ENCODE assay signal across 8 cellular contexts in the genomic region with DNA sequence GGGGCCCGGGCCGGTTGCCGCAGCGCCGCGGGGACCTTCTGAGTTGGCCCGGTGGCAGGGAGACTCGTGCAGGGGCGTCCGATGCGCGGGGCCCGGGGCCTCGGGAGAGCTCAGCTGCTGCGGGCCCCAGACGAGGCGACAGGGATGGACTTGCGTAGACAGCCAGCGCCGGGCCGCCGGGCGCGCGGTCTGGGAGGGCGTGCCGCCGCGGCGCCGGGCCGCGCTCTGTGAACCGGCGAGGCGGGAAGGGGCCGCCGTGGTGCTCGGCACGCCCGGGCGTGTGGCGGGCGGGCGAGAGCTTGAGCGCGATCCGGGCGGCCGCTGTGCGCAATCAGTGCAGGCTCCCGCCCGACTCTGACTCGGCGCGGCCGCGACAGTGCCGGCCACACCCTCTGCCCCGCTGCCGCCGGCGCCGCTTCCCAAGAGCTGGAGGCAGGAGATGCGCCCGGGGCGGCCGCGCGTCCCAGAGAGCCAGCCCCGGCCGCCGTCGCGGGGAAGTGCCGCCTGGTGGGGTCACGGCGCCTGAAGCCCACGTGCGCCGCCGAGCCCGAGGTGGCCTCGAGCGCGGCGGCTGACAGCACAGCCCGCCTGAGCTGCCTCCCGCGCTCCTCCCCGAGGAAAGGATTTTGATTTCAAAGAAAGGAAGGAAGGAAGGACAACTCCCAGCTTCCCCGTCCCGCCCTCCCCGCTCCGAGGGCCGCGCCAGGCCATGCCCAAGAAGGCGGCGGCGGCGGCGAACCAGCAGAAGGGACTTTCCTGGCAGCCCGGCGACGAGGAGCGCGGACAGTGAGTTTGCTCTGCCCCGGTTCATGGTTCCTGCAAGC. TPM values are rescaled to one million over a fixed set of nuclear protein-coding genes. Genes with fewer than 3 reads are reported as not detected.
DNase-seq lines count a peak whose midpoint lies in the region; ATAC-seq, FAIRE-seq and TF ChIP-seq lines count a peak whose summit lies in the region.

No MANE protein-coding gene starts in this region.

- POLR2A ChIA-PET in activated CD4-positive, alpha-beta memory T cell treated with anti-CD3 and anti-CD28 coated beads, Interleukin-2, amount 10 ng/mL, durations not matched to agents 7 days and 5 days (lab: Charles Lee), result interaction anchor here (0.7 to 4.9 kb wide), 29 partner anchors 8 to 942 kb away, joined by 3 to 81 read pairs (median 6); partner anchors contain the start of gene ABHD17C
- POLR2A ChIA-PET in H1 (lab: Charles Lee; ENCODE audit: partially characterized antibody), result interaction anchor here (0.8 to 2.9 kb wide), 11 partner anchors 9 to 265 kb away, joined by 3 to 8 read pairs (median 5); no protein-coding TSS in a partner anchor

- H3K9me3 ChIP-seq in Loucy (ENCODE audit: insufficient read depth, low read depth, low read length) (no peaks in the 10 kb centered on the region), H1 (ENCODE audit: insufficient read depth in 2 of 2, low read depth in 1 of 2, low read length in 1 of 2) (no peaks in the 10 kb centered on the region; a peak in 1 of 4 replicates), mesodermal cell (ENCODE audit: control insufficient read depth, low read length) (no peaks in the 10 kb centered on the region)

- WGBS in H1 (ENCODE audit: extremely low coverage in 1 of 2, insufficient coverage in 1 of 2, insufficient read length in 1 of 2, insufficient replicate concordance in 2 of 2, low coverage in 1 of 2, low lambda C conversion rate in 2 of 2, missing lambda C conversion rate in 1 of 2), 2 experiments, result 2% methylated on average over 43 of the region's 108 CpGs; no CpG with 5 or more reads in 1 of the 2 experiments
- WGBS in mesodermal cell (ENCODE audit: insufficient coverage in 2 of 2), 2 experiments, result 0% methylated on average over 84 to 85 of the region's 108 CpGs

- H2BK120ac ChIP-seq in H1 (replicated peaks; ENCODE audit: low read depth, low read length), result no peak overlapping the region

- peak; percentile 56 for ATAC-seq in stimulated activated naive CD8-positive, alpha-beta T cell treated with anti-CD3 and anti-CD28 coated beads, Interleukin-15, amount 100 ng/mL, for 72 hours

- H3K18ac ChIP-seq in H1 (ENCODE audit: extremely low read depth, low read length), result no peak overlapping the region

- no peak for TF ChIP-seq RAD21 in H1 (IDR thresholded peaks at IDR 0.05 in 1 of 2, conservative IDR thresholded peaks at IDR 0.05 in 1 of 2; ENCODE audit: low read depth in 2 of 2, low read length in 2 of 2)

- no peak for TF ChIP-seq CTCF in Loucy (conservative IDR thresholded peaks at IDR 0.05; ENCODE audit: low read length)
- TF ChIP-seq CTCF in H1 (IDR thresholded peaks at IDR 0.05; ENCODE audit: control extremely low read depth in 1 of 3, insufficient read depth in 1 of 3, low read depth in 1 of 3, low read length in 3 of 3), result no peak

- no peaks in the 10 kb centered on the region for H3K9me3 Mint-ChIP-seq in activated CD4-positive, alpha-beta memory T cell treated with anti-CD3 and anti-CD28 coated beads, Interleukin-2, amount 10 ng/mL, durations not matched to agents 7 days and 5 days
- no peaks in the 10 kb centered on the region for H3K9me3 Mint-ChIP-seq in stimulated activated naive CD8-positive, alpha-beta T cell treated with anti-CD3 and anti-CD28 coated beads, Interleukin-15, amount 100 ng/mL, for 72 hours

- H3K79me2 ChIP-seq in Loucy (ENCODE audit: insufficient read depth, low read length) (peaks cover 64% of the 10 kb centered on the region), H1 (ENCODE audit: control insufficient read depth in 1 of 2, insufficient read depth in 2 of 2, low read length in 2 of 2) (no peaks in the 10 kb centered on the region)

- peak overlapping the region; percentile 88 for H4K8ac ChIP-seq in H1 (ENCODE audit: extremely low read depth, insufficient read depth, low read length)

- CTCF ChIA-PET in activated CD4-positive, alpha-beta memory T cell treated with anti-CD3 and anti-CD28 coated beads, Interleukin-2, amount 10 ng/mL, durations not matched to agents 7 days and 5 days (lab: Charles Lee), result interaction anchor here (1.0 to 4.1 kb wide), 7 partner anchors 11 to 295 kb away, joined by 3 to 23 read pairs (median 5); no protein-coding TSS in a partner anchor
- CTCF ChIA-PET in H1 (lab: Charles Lee; ENCODE audit: partially characterized antibody), result interaction anchor here (1.2 to 1.8 kb wide), 5 partner anchors 20 to 265 kb away, joined by 3 to 12 read pairs (median 3); partner anchors contain the start of gene CEMIP

- H2AFZ ChIP-seq in Loucy (ENCODE audit: low read length) (peak overlapping the region; percentile 86; the same call in 1 of the 2 replicates), H1 (ENCODE audit: low read length) (no peak overlapping the region; the same call in 1 of the 2 replicates)

- no peak for FAIRE-seq in H1 (lab: Jason Lieb, UNC)

- peak; percentile 1 for DNase-seq in NCI-H1092 (lab: John Stamatoyannopoulos, UW)
- DNase-seq in NCI-H1092 treated with DMSO at 0.1 percent for 48 hours (lab: John Stamatoyannopoulos, UW), result no peak
- DNase-seq in HCEC 1CT, result peak; percentile 59
- peak; percentile 58 for DNase-seq in activated CD4-positive, alpha-beta memory T cell treated with anti-CD3 and anti-CD28 coated beads, Interleukin-2, amount 10 ng/mL, durations not matched to agents 7 days and 5 days
- DNase-seq in H1 (ENCODE audit: low read depth in 1 of 2, low spot score in 2 of 2), result peak in 1 of 2 experiments; percentile 75
- DNase-seq in stimulated activated naive CD8-positive, alpha-beta T cell treated with anti-CD3 and anti-CD28 coated beads, Interleukin-15, amount 100 ng/mL, for 72 hours, result peak; percentile 47 to 51

- H3K4me1 ChIP-seq in Loucy (ENCODE audit: insufficient read depth, low read length, poor library complexity, severe bottlenecking), result peaks cover 45% of the 10 kb centered on the region
- peaks cover 0 to 8% (median 5%) of the 10 kb centered on the region in 4 experiments; a peak in 4 of 7 replicates for H3K4me1 ChIP-seq in H1 (replicated peaks in 1 of 4; ENCODE audit: control insufficient read depth in 3 of 4, insufficient read depth in 4 of 4, low read length in 3 of 4)
- H3K4me1 ChIP-seq in mesodermal cell (ENCODE audit: control insufficient read depth, insufficient read depth, low read length, poor library complexity, severe bottlenecking), result peaks cover 18% of the 10 kb centered on the region

- H3K9ac ChIP-seq in Loucy (ENCODE audit: low read depth, low read length, poor library complexity, severe bottlenecking) (peak overlapping the region; percentile 95), H1 (replicated peaks in 1 of 4; ENCODE audit: extremely low read depth in 1 of 4, low read depth in 3 of 4, low read length in 3 of 4) (peak overlapping the region; percentile 73 to 97 (median 80))

- no peaks in the 10 kb centered on the region for H3K9me2 ChIP-seq in Loucy (replicated peaks; ENCODE audit: low read depth, low read length)

- peak overlapping the region; percentile 47 for H4K5ac ChIP-seq in H1 (ENCODE audit: insufficient read length, low read depth, low read length)

- H3F3A ChIP-seq in Loucy (ENCODE audit: low read depth), result 0 out of 2 replicates have a peak, but pooled peaks cover 4% of the 10 kb centered on the region

- no peak overlapping the region for H2BK15ac ChIP-seq in H1 (ENCODE audit: low read length)

- no peaks in the 10 kb centered on the region for H3K27me3 Mint-ChIP-seq in activated CD4-positive, alpha-beta memory T cell treated with anti-CD3 and anti-CD28 coated beads, Interleukin-2, amount 10 ng/mL, durations not matched to agents 7 days and 5 days
- H3K27me3 Mint-ChIP-seq in stimulated activated naive CD8-positive, alpha-beta T cell treated with anti-CD3 and anti-CD28 coated beads, Interleukin-15, amount 100 ng/mL, for 72 hours, result no peaks in the 10 kb centered on the region

- no peak overlapping the region for H3K4ac ChIP-seq in H1 (replicated peaks; ENCODE audit: insufficient read length, low read depth, low read length)

- peak overlapping the region; percentile 97 for H3K4me3 ChIP-seq in Loucy (ENCODE audit: low read length, poor library complexity, severe bottlenecking)
- peak overlapping the region; percentile 70 to 90 (median 81) for H3K4me3 ChIP-seq in H1 (ENCODE audit: extremely low read depth in 1 of 4, insufficient read depth in 2 of 4, low read depth in 3 of 4, low read length in 4 of 4)
- peak overlapping the region; percentile 89 for H3K4me3 ChIP-seq in mesodermal cell (ENCODE audit: extremely low read depth, insufficient read depth, low read length, poor library complexity, severe bottlenecking)

- TF ChIP-seq POLR2A in H1 (IDR thresholded peaks at IDR 0.05; ENCODE audit: control extremely low read depth in 1 of 2, low read depth in 2 of 2, low read length in 2 of 2), result no peak

- H3K23ac ChIP-seq in H1 (ENCODE audit: insufficient read length), result no peak overlapping the region

- peak overlapping the region; percentile 99 for H3K27ac Mint-ChIP-seq in activated CD4-positive, alpha-beta memory T cell treated with anti-CD3 and anti-CD28 coated beads, Interleukin-2, amount 10 ng/mL, durations not matched to agents 7 days and 5 days
- peak overlapping the region; percentile 87 to 93 for H3K27ac Mint-ChIP-seq in stimulated activated naive CD8-positive, alpha-beta T cell treated with anti-CD3 and anti-CD28 coated beads, Interleukin-15, amount 100 ng/mL, for 72 hours

- H4K20me1 ChIP-seq in Loucy (ENCODE audit: insufficient read depth, low read length, poor library complexity, severe bottlenecking) (peaks cover 26% of the 10 kb centered on the region), H1 (replicated peaks in 1 of 2; ENCODE audit: control insufficient read depth in 1 of 2, insufficient read depth in 2 of 2, low read length in 2 of 2) (peaks cover 2 to 8% of the 10 kb centered on the region in 2 experiments)

- no peak overlapping the region for H3K56ac ChIP-seq in H1 (replicated peaks; ENCODE audit: insufficient read length, low read depth, low read length)

- H3K23me2 ChIP-seq in H1 (ENCODE audit: low read depth, low read length), result peaks cover 17% of the 10 kb centered on the region; the same call in 1 of the 2 replicates

- no peak overlapping the region for H2BK20ac ChIP-seq in H1 (ENCODE audit: low read length)

- H3K79me1 ChIP-seq in H1 (ENCODE audit: low read depth, low read length), result peaks cover 2% of the 10 kb centered on the region; the same call in 1 of the 2 replicates

- no peak overlapping the region for H2BK12ac ChIP-seq in H1 (ENCODE audit: low read depth, low read length)

- H4K91ac ChIP-seq in H1 (replicated peaks; ENCODE audit: insufficient read length, low read length), result no peak overlapping the region

- peak overlapping the region; percentile 62; the same call in 1 of the 2 replicates for H3K27ac ChIP-seq in H1 (ENCODE audit: low read depth, low read length)
- H3K27ac ChIP-seq in mesodermal cell (ENCODE audit: low read depth, low read length, severe bottlenecking), result peak overlapping the region; percentile 89

- no peak for TF ChIP-seq EP300 in H1 (IDR thresholded peaks at IDR 0.05; ENCODE audit: borderline replicate concordance in 1 of 2, low read depth in 2 of 2, low read length in 2 of 2)

- no peaks in the 10 kb centered on the region for H3K27me3 ChIP-seq in Loucy (ENCODE audit: insufficient read depth, low read length, poor library complexity, severe bottlenecking)
- peaks cover 0 to 12% (median 9%) of the 10 kb centered on the region in 4 experiments; a peak in 5 of 7 replicates for H3K27me3 ChIP-seq in H1 (replicated peaks in 1 of 4; ENCODE audit: control insufficient read depth in 3 of 4, extremely low read depth in 1 of 4, insufficient read depth in 3 of 4, low read length in 3 of 4)

- H3K4me1 Mint-ChIP-seq in activated CD4-positive, alpha-beta memory T cell treated with anti-CD3 and anti-CD28 coated beads, Interleukin-2, amount 10 ng/mL, durations not matched to agents 7 days and 5 days, result peaks cover 60% of the 10 kb centered on the region
- H3K4me1 Mint-ChIP-seq in stimulated activated naive CD8-positive, alpha-beta T cell treated with anti-CD3 and anti-CD28 coated beads, Interleukin-15, amount 100 ng/mL, for 72 hours, result peaks cover 56% of the 10 kb centered on the region

- no peak overlapping the region for H3K14ac ChIP-seq in H1 (ENCODE audit: insufficient read length)

- H3K4me2 ChIP-seq in Loucy (ENCODE audit: low read depth, low read length, poor library complexity, severe bottlenecking), result peak overlapping the region; percentile 78
- peak overlapping the region; percentile 76 to 80 for H3K4me2 ChIP-seq in H1 (ENCODE audit: insufficient read depth in 1 of 2, low read depth in 2 of 2, low read length in 2 of 2)

- no peak overlapping the region for H2AK5ac ChIP-seq in H1 (ENCODE audit: low read depth, low read length)

- no peak overlapping the region; the same call in 1 of the 2 replicates for H2BK5ac ChIP-seq in H1 (ENCODE audit: low read depth, low read length)

- no peaks in the 10 kb centered on the region for H3K36me3 ChIP-seq in Loucy (ENCODE audit: insufficient read depth, low read length)
- H3K36me3 ChIP-seq in H1 (ENCODE audit: control insufficient read depth in 2 of 4, insufficient read depth in 4 of 4, low read length in 3 of 4), result no peaks in the 10 kb centered on the region; a peak in 1 of 8 replicates
- peaks cover 38% of the 10 kb centered on the region for H3K36me3 ChIP-seq in mesodermal cell (ENCODE audit: control insufficient read depth, insufficient read depth, low read length)

- H3K4me3 Mint-ChIP-seq in activated CD4-positive, alpha-beta memory T cell treated with anti-CD3 and anti-CD28 coated beads, Interleukin-2, amount 10 ng/mL, durations not matched to agents 7 days and 5 days, result peak overlapping the region; percentile 98
- peak overlapping the region; percentile 95 to 98 for H3K4me3 Mint-ChIP-seq in stimulated activated naive CD8-positive, alpha-beta T cell treated with anti-CD3 and anti-CD28 coated beads, Interleukin-15, amount 100 ng/mL, for 72 hours

- H3K36me3 Mint-ChIP-seq in activated CD4-positive, alpha-beta memory T cell treated with anti-CD3 and anti-CD28 coated beads, Interleukin-2, amount 10 ng/mL, durations not matched to agents 7 days and 5 days (ENCODE audit: low read depth), result peaks cover 49% of the 10 kb centered on the region

RNA-seq across cellular contexts. Expression of gene TLNRD1, which starts 0.7 kb away (rescaled TPM):
- total RNA-seq in activated CD4-positive, alpha-beta memory T cell treated with anti-CD3 and anti-CD28 coated beads, Interleukin-2, amount 10 ng/mL, durations not matched to agents 7 days and 5 days, result 10 to 100 TPM; 47.1 to 48.8 TPM
- total RNA-seq in H1 (2021; fragmentation: NEBNext Ultra II Directional; extraction: Animal tissue kit (Norgen Biotek cat#: 25700)), result 19.8 and 20.5 TPM in 2 replicates
- polyA plus RNA-seq in H1 (2011; rRNA removed), result 12.2 and 15.5 TPM in 2 replicates
- 12.0 TPM for polyA plus RNA-seq in H1 (2011; cell fraction: cytosol; rRNA removed)
- 11.5 TPM for polyA plus RNA-seq in H1 (2011; cell fraction: nucleus; rRNA removed)
- polyA plus RNA-seq in H1 (2012, experiment 1 of 2), result 7.7 to 11.6 TPM (median 11.0 TPM) in 4 replicates
- 10.8 TPM for polyA plus RNA-seq in H1 (2012, experiment 2 of 2)
- 11.0 TPM for polyA plus RNA-seq in H1 (2013, experiment 1 of 2)
- 10.5 TPM for polyA plus RNA-seq in H1 (2013, experiment 2 of 2)
- 2.1 and 3.6 TPM in 2 replicates for polyA minus RNA-seq in H1 (2011; rRNA and poly(A)+ RNA removed)
- polyA minus RNA-seq in H1 (2011; cell fraction: cytosol; rRNA and poly(A)+ RNA removed), result 13.8 TPM
- 14.3 TPM for polyA minus RNA-seq in H1 (2011; cell fraction: nucleus; rRNA and poly(A)+ RNA removed)
- polyA plus RNA-seq in mesodermal cell (2013, experiment 1 of 2), result 24.6 TPM
- polyA plus RNA-seq in mesodermal cell (2013, experiment 2 of 2), result 19.4 TPM

RNA-seq across cellular contexts. Expression of gene MESD, which starts 11.8 kb away (rescaled TPM):
- 10 to 100 TPM; 34.5 to 36.1 TPM for total RNA-seq in activated CD4-positive, alpha-beta memory T cell treated with anti-CD3 and anti-CD28 coated beads, Interleukin-2, amount 10 ng/mL, durations not matched to agents 7 days and 5 days
- 28.3 and 30.2 TPM in 2 replicates for total RNA-seq in H1 (2021; fragmentation: NEBNext Ultra II Directional; extraction: Animal tissue kit (Norgen Biotek cat#: 25700))
- polyA plus RNA-seq in H1 (2011; rRNA removed), result 9.0 and 11.0 TPM in 2 replicates
- 13.8 TPM for polyA plus RNA-seq in H1 (2011; cell fraction: cytosol; rRNA removed)
- polyA plus RNA-seq in H1 (2011; cell fraction: nucleus; rRNA removed), result 14.7 TPM
- 22.3 to 32.0 TPM (median 24.0 TPM) in 4 replicates for polyA plus RNA-seq in H1 (2012, experiment 1 of 2)
- 8.8 TPM for polyA plus RNA-seq in H1 (2012, experiment 2 of 2)
- 36.2 TPM for polyA plus RNA-seq in H1 (2013, experiment 1 of 2)
- 45.6 TPM for polyA plus RNA-seq in H1 (2013, experiment 2 of 2)
- 16.4 and 16.6 TPM in 2 replicates for polyA minus RNA-seq in H1 (2011; rRNA and poly(A)+ RNA removed)
- polyA minus RNA-seq in H1 (2011; cell fraction: cytosol; rRNA and poly(A)+ RNA removed), result 14.2 TPM
- 33.9 TPM for polyA minus RNA-seq in H1 (2011; cell fraction: nucleus; rRNA and poly(A)+ RNA removed)
- polyA plus RNA-seq in mesodermal cell (2013, experiment 1 of 2), result 25.5 TPM
- 26.4 TPM for polyA plus RNA-seq in mesodermal cell (2013, experiment 2 of 2)
